1 cellular context compared by ENCODE assay signal in the genomic region with DNA sequence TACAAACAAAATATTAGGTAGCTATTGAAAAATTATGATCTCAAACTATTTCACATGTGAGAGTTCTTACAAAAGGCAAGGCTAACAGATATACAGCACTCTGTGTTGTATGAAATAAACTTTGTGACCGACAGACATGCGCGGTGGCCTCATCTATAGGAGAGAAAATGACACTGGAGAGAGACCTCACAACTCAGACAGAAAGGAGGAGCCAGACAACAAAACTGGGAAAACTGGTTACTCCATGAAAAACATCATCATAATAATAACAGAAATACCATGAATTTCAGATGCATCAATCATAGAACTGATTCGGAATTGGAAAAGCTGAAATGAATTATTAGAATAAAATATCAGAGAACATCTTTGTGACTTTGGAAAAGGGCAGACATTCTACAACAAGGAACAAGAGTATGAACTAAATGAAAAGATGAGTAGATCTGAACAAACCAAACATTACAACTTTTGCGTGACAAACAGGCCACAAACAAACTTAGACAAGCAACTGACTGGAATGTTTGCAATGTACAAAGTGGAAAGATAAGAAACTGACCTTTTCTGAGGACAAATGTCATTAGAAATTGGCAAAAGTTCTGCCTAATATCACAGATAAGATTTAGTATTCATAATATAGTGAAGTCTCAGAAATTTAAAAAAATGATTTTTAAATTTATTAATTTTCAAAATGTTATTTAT.
TF ChIP-seq lines count a peak whose summit lies in the region.

No MANE protein-coding gene starts in this region.

TF ChIP-seq in HepG2, 621 proteins besides CTCF, POLR2A, EP300 and RAD21 (continued from another document):
- TF ChIP-seq, protein P1, sequence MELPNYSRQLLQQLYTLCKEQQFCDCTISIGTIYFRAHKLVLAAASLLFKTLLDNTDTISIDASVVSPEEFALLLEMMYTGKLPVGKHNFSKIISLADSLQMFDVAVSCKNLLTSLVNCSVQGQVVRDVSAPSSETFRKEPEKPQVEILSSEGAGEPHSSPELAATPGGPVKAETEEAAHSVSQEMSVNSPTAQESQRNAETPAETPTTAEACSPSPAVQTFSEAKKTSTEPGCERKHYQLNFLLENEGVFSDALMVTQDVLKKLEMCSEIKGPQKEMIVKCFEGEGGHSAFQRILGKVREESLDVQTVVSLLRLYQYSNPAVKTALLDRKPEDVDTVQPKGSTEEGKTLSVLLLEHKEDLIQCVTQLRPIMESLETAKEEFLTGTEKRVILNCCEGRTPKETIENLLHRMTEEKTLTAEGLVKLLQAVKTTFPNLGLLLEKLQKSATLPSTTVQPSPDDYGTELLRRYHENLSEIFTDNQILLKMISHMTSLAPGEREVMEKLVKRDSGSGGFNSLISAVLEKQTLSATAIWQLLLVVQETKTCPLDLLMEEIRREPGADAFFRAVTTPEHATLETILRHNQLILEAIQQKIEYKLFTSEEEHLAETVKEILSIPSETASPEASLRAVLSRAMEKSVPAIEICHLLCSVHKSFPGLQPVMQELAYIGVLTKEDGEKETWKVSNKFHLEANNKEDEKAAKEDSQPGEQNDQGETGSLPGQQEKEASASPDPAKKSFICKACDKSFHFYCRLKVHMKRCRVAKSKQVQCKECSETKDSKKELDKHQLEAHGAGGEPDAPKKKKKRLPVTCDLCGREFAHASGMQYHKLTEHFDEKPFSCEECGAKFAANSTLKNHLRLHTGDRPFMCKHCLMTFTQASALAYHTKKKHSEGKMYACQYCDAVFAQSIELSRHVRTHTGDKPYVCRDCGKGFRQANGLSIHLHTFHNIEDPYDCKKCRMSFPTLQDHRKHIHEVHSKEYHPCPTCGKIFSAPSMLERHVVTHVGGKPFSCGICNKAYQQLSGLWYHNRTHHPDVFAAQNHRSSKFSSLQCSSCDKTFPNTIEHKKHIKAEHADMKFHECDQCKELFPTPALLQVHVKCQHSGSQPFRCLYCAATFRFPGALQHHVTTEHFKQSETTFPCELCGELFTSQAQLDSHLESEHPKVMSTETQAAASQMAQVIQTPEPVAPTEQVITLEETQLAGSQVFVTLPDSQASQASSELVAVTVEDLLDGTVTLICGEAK (IDR thresholded peaks at IDR 0.05): no peak
- TF ChIP-seq, protein P1 (CRISPR knock-in tag; IDR thresholded peaks at IDR 0.05): no peak
- TF ChIP-seq GATAD2A (CRISPR knock-in tag; IDR thresholded peaks at IDR 0.05) (peak; percentile 40; the same call in 1 of the 2 replicates), FOXP1 (IDR thresholded peaks at IDR 0.05) (no peak), FOXP1 (CRISPR knock-in tag; IDR thresholded peaks at IDR 0.05) (peak; percentile 36; the same call in 1 of the 2 replicates), SCMH1 (CRISPR knock-in tag; IDR thresholded peaks at IDR 0.05; ENCODE audit: borderline replicate concordance) (no peak), DNMT1 (CRISPR knock-in tag; IDR thresholded peaks at IDR 0.05) (no peak), SOX5 (CRISPR knock-in tag; IDR thresholded peaks at IDR 0.05; ENCODE audit: borderline replicate concordance) (no peak), SOX6 (IDR thresholded peaks at IDR 0.05) (no peak), SOX6 (CRISPR knock-in tag; IDR thresholded peaks at IDR 0.05) (peak; percentile 36; the same call in 1 of the 2 replicates), STAG1 (CRISPR knock-in tag; IDR thresholded peaks at IDR 0.05) (no peak), EZH2 (conservative IDR thresholded peaks at IDR 0.05; ENCODE audit: low read depth, low read length) (no peak), HNF4A (CRISPR knock-in tag; IDR thresholded peaks at IDR 0.05) (0 out of 2 replicates have a peak, but pooled peaks have one; percentile 17), ZFP82 (CRISPR knock-in tag; IDR thresholded peaks at IDR 0.05; ENCODE audit: borderline replicate concordance) (no peak), ZNF570 (CRISPR knock-in tag; IDR thresholded peaks at IDR 0.05; ENCODE audit: borderline replicate concordance) (no peak), TCF7 (IDR thresholded peaks at IDR 0.05; ENCODE audit: low read depth) (no peak), HOXA5 (CRISPR knock-in tag; IDR thresholded peaks at IDR 0.05) (no peak), ISL2 (CRISPR knock-in tag; IDR thresholded peaks at IDR 0.05) (0 out of 2 replicates have a peak, but pooled peaks have one; percentile 24)
- TF ChIP-seq, protein P2, sequence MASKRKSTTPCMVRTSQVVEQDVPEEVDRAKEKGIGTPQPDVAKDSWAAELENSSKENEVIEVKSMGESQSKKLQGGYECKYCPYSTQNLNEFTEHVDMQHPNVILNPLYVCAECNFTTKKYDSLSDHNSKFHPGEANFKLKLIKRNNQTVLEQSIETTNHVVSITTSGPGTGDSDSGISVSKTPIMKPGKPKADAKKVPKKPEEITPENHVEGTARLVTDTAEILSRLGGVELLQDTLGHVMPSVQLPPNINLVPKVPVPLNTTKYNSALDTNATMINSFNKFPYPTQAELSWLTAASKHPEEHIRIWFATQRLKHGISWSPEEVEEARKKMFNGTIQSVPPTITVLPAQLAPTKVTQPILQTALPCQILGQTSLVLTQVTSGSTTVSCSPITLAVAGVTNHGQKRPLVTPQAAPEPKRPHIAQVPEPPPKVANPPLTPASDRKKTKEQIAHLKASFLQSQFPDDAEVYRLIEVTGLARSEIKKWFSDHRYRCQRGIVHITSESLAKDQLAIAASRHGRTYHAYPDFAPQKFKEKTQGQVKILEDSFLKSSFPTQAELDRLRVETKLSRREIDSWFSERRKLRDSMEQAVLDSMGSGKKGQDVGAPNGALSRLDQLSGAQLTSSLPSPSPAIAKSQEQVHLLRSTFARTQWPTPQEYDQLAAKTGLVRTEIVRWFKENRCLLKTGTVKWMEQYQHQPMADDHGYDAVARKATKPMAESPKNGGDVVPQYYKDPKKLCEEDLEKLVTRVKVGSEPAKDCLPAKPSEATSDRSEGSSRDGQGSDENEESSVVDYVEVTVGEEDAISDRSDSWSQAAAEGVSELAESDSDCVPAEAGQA (IDR thresholded peaks at IDR 0.05; ENCODE audit: low read depth): no peak
- TF ChIP-seq, protein P2 (CRISPR knock-in tag; IDR thresholded peaks at IDR 0.05; ENCODE audit: borderline replicate concordance): no peak
- TF ChIP-seq, protein P3, sequence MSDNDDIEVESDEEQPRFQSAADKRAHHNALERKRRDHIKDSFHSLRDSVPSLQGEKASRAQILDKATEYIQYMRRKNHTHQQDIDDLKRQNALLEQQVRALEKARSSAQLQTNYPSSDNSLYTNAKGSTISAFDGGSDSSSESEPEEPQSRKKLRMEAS (IDR thresholded peaks at IDR 0.05): no peak
- TF ChIP-seq, protein P4, sequence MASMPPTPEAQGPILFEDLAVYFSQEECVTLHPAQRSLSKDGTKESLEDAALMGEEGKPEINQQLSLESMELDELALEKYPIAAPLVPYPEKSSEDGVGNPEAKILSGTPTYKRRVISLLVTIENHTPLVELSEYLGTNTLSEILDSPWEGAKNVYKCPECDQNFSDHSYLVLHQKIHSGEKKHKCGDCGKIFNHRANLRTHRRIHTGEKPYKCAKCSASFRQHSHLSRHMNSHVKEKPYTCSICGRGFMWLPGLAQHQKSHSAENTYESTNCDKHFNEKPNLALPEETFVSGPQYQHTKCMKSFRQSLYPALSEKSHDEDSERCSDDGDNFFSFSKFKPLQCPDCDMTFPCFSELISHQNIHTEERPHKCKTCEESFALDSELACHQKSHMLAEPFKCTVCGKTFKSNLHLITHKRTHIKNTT (CRISPR knock-in tag; IDR thresholded peaks at IDR 0.05): no peak
- TF ChIP-seq, protein P5, sequence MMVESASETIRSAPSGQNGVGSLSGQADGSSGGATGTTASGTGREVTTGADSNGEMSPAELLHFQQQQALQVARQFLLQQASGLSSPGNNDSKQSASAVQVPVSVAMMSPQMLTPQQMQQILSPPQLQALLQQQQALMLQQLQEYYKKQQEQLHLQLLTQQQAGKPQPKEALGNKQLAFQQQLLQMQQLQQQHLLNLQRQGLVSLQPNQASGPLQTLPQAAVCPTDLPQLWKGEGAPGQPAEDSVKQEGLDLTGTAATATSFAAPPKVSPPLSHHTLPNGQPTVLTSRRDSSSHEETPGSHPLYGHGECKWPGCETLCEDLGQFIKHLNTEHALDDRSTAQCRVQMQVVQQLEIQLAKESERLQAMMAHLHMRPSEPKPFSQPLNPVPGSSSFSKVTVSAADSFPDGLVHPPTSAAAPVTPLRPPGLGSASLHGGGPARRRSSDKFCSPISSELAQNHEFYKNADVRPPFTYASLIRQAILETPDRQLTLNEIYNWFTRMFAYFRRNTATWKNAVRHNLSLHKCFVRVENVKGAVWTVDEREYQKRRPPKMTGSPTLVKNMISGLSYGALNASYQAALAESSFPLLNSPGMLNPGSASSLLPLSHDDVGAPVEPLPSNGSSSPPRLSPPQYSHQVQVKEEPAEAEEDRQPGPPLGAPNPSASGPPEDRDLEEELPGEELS (CRISPR knock-in tag; IDR thresholded peaks at IDR 0.05): peak; percentile 53; the same call in 1 of the 2 replicates
